8 cellular contexts compared by ENCODE assay signal in the genomic region with DNA sequence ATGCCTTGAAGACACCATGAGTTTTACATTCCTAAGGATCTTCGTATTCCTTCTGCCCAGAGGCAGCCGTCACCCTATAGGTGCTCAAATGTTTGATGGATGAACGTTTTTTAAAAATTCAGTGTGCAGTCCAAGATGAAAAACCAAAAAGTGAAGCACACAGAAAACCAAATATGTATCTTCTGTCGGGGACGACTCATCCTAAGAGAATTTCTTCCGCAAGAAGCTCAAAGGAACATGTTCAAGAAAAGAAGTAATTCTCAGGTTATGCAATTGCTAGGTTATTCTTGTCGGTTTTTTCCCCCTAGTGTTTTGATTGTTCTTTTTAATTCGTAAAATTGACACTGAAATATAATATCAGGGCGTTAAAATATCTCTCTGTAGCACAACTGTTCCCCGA. TPM values are rescaled to one million over a fixed set of nuclear protein-coding genes. Genes with fewer than 3 reads are reported as not detected.
DNase-seq lines count a peak whose midpoint lies in the region.

No MANE protein-coding gene starts in this region.

- no peak for DNase-seq in T-helper 2 cell treated with Interferon-gamma antibody and Interleukin-4, amounts not matched to agents 5 μg/mL and 100 μg/mL, for 36 hours (ENCODE audit: low spot score)
- DNase-seq in T-helper 2 cell: no peak
- no peak for DNase-seq in activated CD4-positive, alpha-beta memory T cell treated with anti-CD3 and anti-CD28 coated beads for 36 hours
- DNase-seq in MV-4-11 (lab: John Stamatoyannopoulos, UW): no peak
- no peak for DNase-seq in putamen (ENCODE audit: low spot score)
- no peak for DNase-seq in GOT3 (lab: John Stamatoyannopoulos, UW)

- no peak overlapping the region for H3K27ac Mint-ChIP-seq in T-helper 2 cell treated with Interferon-gamma antibody and Interleukin-4, amounts not matched to agents 5 μg/mL and 100 μg/mL, for 36 hours
- H3K27ac Mint-ChIP-seq in activated CD4-positive, alpha-beta memory T cell treated with anti-CD3 and anti-CD28 coated beads for 36 hours: no peak overlapping the region

- H3K4me3 Mint-ChIP-seq in T-helper 2 cell treated with Interferon-gamma antibody and Interleukin-4, amounts not matched to agents 5 μg/mL and 100 μg/mL, for 36 hours: peak overlapping the region; percentile 90
- H3K4me3 Mint-ChIP-seq in activated CD4-positive, alpha-beta memory T cell treated with anti-CD3 and anti-CD28 coated beads for 36 hours: peak overlapping the region; percentile 87

- H3K4me3 ChIP-seq in iPS-15b (ENCODE audit: low read depth, low read length) (peak overlapping the region; percentile 84), subcutaneous abdominal adipose tissue (ENCODE audit: low read depth in 1 of 5, low read length in 5 of 5) (peak overlapping the region; percentile 57 to 80 (median 75))

- intact Hi-C loops in activated CD4-positive, alpha-beta memory T cell treated with anti-CD3 and anti-CD28 coated beads for 36 hours (cut with micrococcal nuclease): loop anchor here (2.0 kb wide), 2 partner anchors 87 to 233 kb away; no protein-coding TSS in a partner anchor

- H3K4me1 Mint-ChIP-seq in T-helper 2 cell treated with Interferon-gamma antibody and Interleukin-4, amounts not matched to agents 5 μg/mL and 100 μg/mL, for 36 hours (ENCODE audit: low read depth): peaks cover 17% of the 10 kb centered on the region
- peaks cover 22% of the 10 kb centered on the region for H3K4me1 Mint-ChIP-seq in activated CD4-positive, alpha-beta memory T cell treated with anti-CD3 and anti-CD28 coated beads for 36 hours (ENCODE audit: low read depth)

- CTCF ChIA-PET in activated CD4-positive, alpha-beta memory T cell treated with anti-CD3 and anti-CD28 coated beads for 36 hours (lab: Charles Lee): interaction anchor here (0.9 to 3.4 kb wide), 6 partner anchors 13 to 237 kb away, joined by 3 to 55 read pairs (median 4); partner anchors contain the start of gene TRPV2

- peaks cover 19% of the 10 kb centered on the region for H3K27me3 ChIP-seq in iPS-15b (ENCODE audit: control insufficient read depth, insufficient read depth, low read length)
- no peaks in the 10 kb centered on the region for H3K27me3 ChIP-seq in subcutaneous abdominal adipose tissue (ENCODE audit: control insufficient read depth in 5 of 5, insufficient read depth in 4 of 5, low read length in 5 of 5)

- H3K9me3 ChIP-seq in iPS-15b (ENCODE audit: control insufficient read depth, insufficient read depth, low read length): no peaks in the 10 kb centered on the region
- H3K9me3 ChIP-seq in subcutaneous abdominal adipose tissue (ENCODE audit: control insufficient read depth in 5 of 5, low read length in 5 of 5): no peaks in the 10 kb centered on the region

- H3K4me1 ChIP-seq in iPS-15b (ENCODE audit: control insufficient read depth, insufficient read depth, low read length): no peaks in the 10 kb centered on the region
- peaks cover 0 to 18% (median 17%) of the 10 kb centered on the region in 5 donors for H3K4me1 ChIP-seq in subcutaneous abdominal adipose tissue (ENCODE audit: control insufficient read depth in 5 of 5, insufficient read depth in 5 of 5, low read length in 5 of 5)

- no peaks in the 10 kb centered on the region for H3K9me3 Mint-ChIP-seq in T-helper 2 cell treated with Interferon-gamma antibody and Interleukin-4, amounts not matched to agents 5 μg/mL and 100 μg/mL, for 36 hours
- no peaks in the 10 kb centered on the region for H3K9me3 Mint-ChIP-seq in activated CD4-positive, alpha-beta memory T cell treated with anti-CD3 and anti-CD28 coated beads for 36 hours

- peak overlapping the region; percentile 76 for H3K9ac ChIP-seq in iPS-15b (ENCODE audit: low read depth, low read length)
- H3K9ac ChIP-seq in subcutaneous abdominal adipose tissue (ENCODE audit: low read length in 5 of 5): peak overlapping the region in 3 of 5 donors; percentile 51 to 65 (median 56)

- peaks cover 5% of the 10 kb centered on the region for H3K36me3 Mint-ChIP-seq in T-helper 2 cell treated with Interferon-gamma antibody and Interleukin-4, amounts not matched to agents 5 μg/mL and 100 μg/mL, for 36 hours (ENCODE audit: low read depth)
- peaks cover 7% of the 10 kb centered on the region for H3K36me3 Mint-ChIP-seq in activated CD4-positive, alpha-beta memory T cell treated with anti-CD3 and anti-CD28 coated beads for 36 hours

- POLR2A ChIA-PET in activated CD4-positive, alpha-beta memory T cell treated with anti-CD3 and anti-CD28 coated beads for 36 hours (lab: Charles Lee): no interaction called here

- no peak overlapping the region for H3K27ac ChIP-seq in subcutaneous abdominal adipose tissue (ENCODE audit: low read depth, low read length)

- H3K27me3 Mint-ChIP-seq in T-helper 2 cell treated with Interferon-gamma antibody and Interleukin-4, amounts not matched to agents 5 μg/mL and 100 μg/mL, for 36 hours (ENCODE audit: low read depth): peaks cover 13% of the 10 kb centered on the region
- H3K27me3 Mint-ChIP-seq in activated CD4-positive, alpha-beta memory T cell treated with anti-CD3 and anti-CD28 coated beads for 36 hours: no peaks in the 10 kb centered on the region

- H3K36me3 ChIP-seq in iPS-15b (ENCODE audit: control insufficient read depth, insufficient read depth, low read length): peaks cover 10% of the 10 kb centered on the region
- H3K36me3 ChIP-seq in subcutaneous abdominal adipose tissue (ENCODE audit: control insufficient read depth in 5 of 5, insufficient read depth in 5 of 5, low read length in 5 of 5): peaks cover 4 to 17% (median 10%) of the 10 kb centered on the region in 5 donors

RNA-seq across cellular contexts. Expression of gene CENPV, which starts 1.4 kb away (rescaled TPM):
- 10 to 100 TPM; 43.0 to 44.2 TPM for total RNA-seq in activated CD4-positive, alpha-beta memory T cell treated with anti-CD3 and anti-CD28 coated beads for 36 hours

RNA-seq across cellular contexts. Expression of gene UBB, which starts 29.1 kb away (rescaled TPM):
- total RNA-seq in activated CD4-positive, alpha-beta memory T cell treated with anti-CD3 and anti-CD28 coated beads for 36 hours: 1,000 to 10,000 TPM; 1,695 to 1,771 TPM
